8 cellular contexts compared by ENCODE assay signal in the genomic region with DNA sequence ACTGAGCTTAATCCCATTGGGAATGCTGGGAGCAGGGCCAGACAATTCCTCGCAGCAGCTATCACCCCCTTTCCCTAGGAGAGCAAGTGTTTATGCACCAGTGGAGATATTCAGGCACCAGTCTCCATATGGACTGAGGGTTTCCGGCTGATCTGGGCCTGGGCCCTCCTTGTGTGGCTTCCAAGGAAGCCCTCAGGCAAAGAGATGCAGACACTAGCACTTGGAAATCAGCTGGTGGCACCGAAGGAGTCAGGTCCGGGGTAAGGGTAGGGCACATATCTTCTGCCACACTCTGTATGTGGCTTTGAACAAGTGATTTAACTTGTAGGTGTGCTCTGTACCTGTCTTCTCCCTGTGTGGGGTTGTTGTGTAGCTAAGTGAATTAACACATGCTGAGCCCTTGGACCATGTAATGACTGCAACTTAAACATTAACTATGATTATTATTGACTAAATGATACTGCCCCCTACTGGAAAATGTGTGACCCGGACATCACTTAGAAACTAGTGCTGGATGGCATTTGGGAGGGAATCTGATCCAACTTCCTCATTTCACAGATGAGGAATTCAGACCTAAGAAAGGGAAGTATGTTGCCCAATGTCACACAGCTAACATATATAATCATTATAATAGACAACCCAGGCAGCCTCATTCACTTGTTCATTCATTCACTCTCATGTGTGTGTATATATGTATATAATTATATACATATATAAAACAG. TPM values are rescaled to one million over a fixed set of nuclear protein-coding genes. Genes with fewer than 3 reads are reported as not detected.
A peak's percentile ranks its signal among the peaks of the same experiment; 100 is the strongest.
DNase-seq lines count a peak whose midpoint lies in the region; ATAC-seq, FAIRE-seq and TF ChIP-seq lines count a peak whose summit lies in the region.

No MANE protein-coding gene starts in this region.

- no peaks in the 10 kb centered on the region for H3K36me3 ChIP-seq in iPS-20b (ENCODE audit: insufficient read depth, low read depth, low read length)

- no peak for FAIRE-seq in A549 (lab: Jason Lieb, UNC)

- 49% methylated on average over 5 of the region's 5 CpGs for WGBS in A549 (ENCODE audit: missing lambda C conversion rate)

- 0 out of 2 replicates have a peak, but pooled peaks cover 5% of the 10 kb centered on the region for H3K27me3 ChIP-seq in iPS-20b (ENCODE audit: insufficient read depth, low read length)

- H3K4me1 ChIP-seq in A549 (no peaks in the 10 kb centered on the region), iPS-20b (ENCODE audit: insufficient read depth, low read length) (no peaks in the 10 kb centered on the region)

- TF ChIP-seq POLR2A in A549 (IDR thresholded peaks at IDR 0.05; ENCODE audit: low read length), result no peak

- H3K9me3 Mint-ChIP-seq in activated T-helper 17 cell treated with anti-CD3 and anti-CD28 coated beads, Interleukin-2, amount 50 U/mL, for 72 hours, result no peaks in the 10 kb centered on the region
- no peaks in the 10 kb centered on the region for H3K9me3 Mint-ChIP-seq in stimulated activated naive CD8-positive, alpha-beta T cell treated with anti-CD3 and anti-CD28 coated beads, Interleukin-15, amount 100 ng/mL, for 72 hours

- no peak overlapping the region for H3K4me3 Mint-ChIP-seq in activated T-helper 17 cell treated with anti-CD3 and anti-CD28 coated beads, Interleukin-2, amount 50 U/mL, for 72 hours
- no peak overlapping the region for H3K4me3 Mint-ChIP-seq in stimulated activated naive CD8-positive, alpha-beta T cell treated with anti-CD3 and anti-CD28 coated beads, Interleukin-15, amount 100 ng/mL, for 72 hours

- peak; percentile 28 to 56 for DNase-seq in A549 (ENCODE audit: low read depth in 1 of 2, low spot score in 1 of 2)
- peak; percentile 71 for DNase-seq in GDM1 (lab: John Stamatoyannopoulos, UW)
- peak; percentile 49 for DNase-seq in NCI-H1694 (lab: John Stamatoyannopoulos, UW)
- DNase-seq in stimulated activated naive CD8-positive, alpha-beta T cell treated with anti-CD3 and anti-CD28 coated beads, Interleukin-15, amount 100 ng/mL, for 72 hours, result no peak

- H3K4me3 ChIP-seq in A549 (no peak overlapping the region), iPS-20b (ENCODE audit: low read length) (no peak overlapping the region)

- no peaks in the 10 kb centered on the region for H3K9me3 ChIP-seq in A549
- H3K9me3 ChIP-seq in iPS-20b (ENCODE audit: insufficient read depth, low read depth, low read length), result no peaks in the 10 kb centered on the region

- no peaks in the 10 kb centered on the region for H3K4me1 Mint-ChIP-seq in activated T-helper 17 cell treated with anti-CD3 and anti-CD28 coated beads, Interleukin-2, amount 50 U/mL, for 72 hours
- peaks cover 5% of the 10 kb centered on the region for H3K4me1 Mint-ChIP-seq in stimulated activated naive CD8-positive, alpha-beta T cell treated with anti-CD3 and anti-CD28 coated beads, Interleukin-15, amount 100 ng/mL, for 72 hours

- H3K4me2 ChIP-seq in A549, result no peak overlapping the region

- ATAC-seq in A549 (peak in 1 of 2 experiments; percentile 56; a peak in 3 of 6 replicates), GM21526 (IDR thresholded peaks at IDR 0.05; ENCODE audit: low FRiP score, unreplicated experiment) (no peak), HG02970 (IDR thresholded peaks at IDR 0.05; ENCODE audit: low FRiP score, unreplicated experiment) (no peak)
- ATAC-seq in activated T-helper 17 cell treated with anti-CD3 and anti-CD28 coated beads, Interleukin-2, amount 50 U/mL, for 72 hours (replicated peaks), result peak; percentile 47
- ATAC-seq in stimulated activated naive CD8-positive, alpha-beta T cell treated with anti-CD3 and anti-CD28 coated beads, Interleukin-15, amount 100 ng/mL, for 72 hours, result peak; percentile 62

- H3K36me3 Mint-ChIP-seq in activated T-helper 17 cell treated with anti-CD3 and anti-CD28 coated beads, Interleukin-2, amount 50 U/mL, for 72 hours (ENCODE audit: low read depth), result no peaks in the 10 kb centered on the region

- H3K27me3 Mint-ChIP-seq in activated T-helper 17 cell treated with anti-CD3 and anti-CD28 coated beads, Interleukin-2, amount 50 U/mL, for 72 hours, result peaks cover 21% of the 10 kb centered on the region
- peaks cover 4% of the 10 kb centered on the region for H3K27me3 Mint-ChIP-seq in stimulated activated naive CD8-positive, alpha-beta T cell treated with anti-CD3 and anti-CD28 coated beads, Interleukin-15, amount 100 ng/mL, for 72 hours

- H3K27ac ChIP-seq in A549, result no peak overlapping the region
- H3K27ac ChIP-seq in iPS-20b (ENCODE audit: low read length), result no peak overlapping the region

- POLR2A ChIA-PET in A549 (lab: Yijun Ruan, JAX), result no interaction called here

- TF ChIP-seq EP300 in A549 (IDR thresholded peaks at IDR 0.05), result no peak

- no peak overlapping the region for H3K27ac Mint-ChIP-seq in activated T-helper 17 cell treated with anti-CD3 and anti-CD28 coated beads, Interleukin-2, amount 50 U/mL, for 72 hours
- H3K27ac Mint-ChIP-seq in stimulated activated naive CD8-positive, alpha-beta T cell treated with anti-CD3 and anti-CD28 coated beads, Interleukin-15, amount 100 ng/mL, for 72 hours, result no peak overlapping the region

- peak; percentile 62 for TF ChIP-seq CTCF in A549 (IDR thresholded peaks at IDR 0.05)

- peak; percentile 37 to 51 for TF ChIP-seq RAD21 in A549 (conservative IDR thresholded peaks at IDR 0.05 in 1 of 2, IDR thresholded peaks at IDR 0.05 in 1 of 2)

- peak overlapping the region; percentile 6; the same call in 1 of the 2 replicates for H3K9ac ChIP-seq in iPS-20b (ENCODE audit: low read depth, low read length)

- CTCF ChIA-PET in A549 (lab: Yijun Ruan, JAX), result interaction anchor here (0.7 to 11.9 kb wide), 17 partner anchors 8 to 321 kb away, joined by 3 to 111 read pairs (median 6); a partner anchor contains a TSS

TF ChIP-seq in A549, 52 proteins besides CTCF, POLR2A, EP300 and RAD21:
- TF ChIP-seq SMC3 (IDR thresholded peaks at IDR 0.05) (peak; percentile 27; the same call in 1 of the 3 replicates), MAZ (IDR thresholded peaks at IDR 0.05; ENCODE audit: borderline replicate concordance, low read depth, low read length) (no peak)

RNA-seq across cellular contexts. Expression of a gene that starts 19.3 kb away (rescaled TPM):
- polyA plus RNA-seq in A549 (2011; rRNA removed) (not detected in 2 replicates), A549 (2017; fragmentation: RNase III; extraction: RNeasy Plus Mini Kit Qiagen cat#74134 plus additional on column Dnase treatment) (0.22 TPM in 1 of 3 replicates, not detected in the others)
- polyA plus RNA-seq in A549 (2012; cell fraction: cytosol; rRNA removed), result 0.15 and 0.16 TPM in 2 replicates
- polyA plus RNA-seq in A549 (2012; cell fraction: nucleus; rRNA removed), result 0.23 TPM in 1 of 2 replicates, not detected in the other
- polyA minus RNA-seq in A549 (2011; rRNA and poly(A)+ RNA removed), result not detected in 2 replicates
- 1 to 10 TPM in 1 of 2 donors, not detected in 1; 3.5 TPM for total RNA-seq in activated T-helper 17 cell treated with anti-CD3 and anti-CD28 coated beads, Interleukin-2, amount 50 U/mL, for 72 hours

RNA-seq across cellular contexts. Expression of a gene that starts 34.3 kb away (rescaled TPM):
- 60.3 and 79.6 TPM in 2 replicates for polyA plus RNA-seq in A549 (2011; rRNA removed)
- 90.7 and 110 TPM in 2 replicates for polyA plus RNA-seq in A549 (2012; cell fraction: cytosol; rRNA removed)
- polyA plus RNA-seq in A549 (2012; cell fraction: nucleus; rRNA removed), result 149 and 159 TPM in 2 replicates
- 62.0 to 71.8 TPM (median 66.2 TPM) in 3 replicates for polyA plus RNA-seq in A549 (2017; fragmentation: RNase III; extraction: RNeasy Plus Mini Kit Qiagen cat#74134 plus additional on column Dnase treatment)
- 83.2 and 86.7 TPM in 2 replicates for polyA minus RNA-seq in A549 (2011; rRNA and poly(A)+ RNA removed)
- total RNA-seq in activated T-helper 17 cell treated with anti-CD3 and anti-CD28 coated beads, Interleukin-2, amount 50 U/mL, for 72 hours, result 10 to 100 TPM; 34.4 to 67.9 TPM

RNA-seq across cellular contexts. Expression of a gene that starts 42.2 kb away (rescaled TPM):
- 20.9 and 31.1 TPM in 2 replicates for polyA plus RNA-seq in A549 (2011; rRNA removed)
- polyA plus RNA-seq in A549 (2012; cell fraction: cytosol; rRNA removed), result 14.2 and 15.9 TPM in 2 replicates
- 9.5 and 13.5 TPM in 2 replicates for polyA plus RNA-seq in A549 (2012; cell fraction: nucleus; rRNA removed)
- 6.2 to 6.5 TPM (median 6.3 TPM) in 3 replicates for polyA plus RNA-seq in A549 (2017; fragmentation: RNase III; extraction: RNeasy Plus Mini Kit Qiagen cat#74134 plus additional on column Dnase treatment)
- polyA minus RNA-seq in A549 (2011; rRNA and poly(A)+ RNA removed), result 9.8 and 14.8 TPM in 2 replicates
- 10 to 100 TPM in 1 of 2 donors, 1 to 10 TPM in 1; 4.6 to 12.5 TPM for total RNA-seq in activated T-helper 17 cell treated with anti-CD3 and anti-CD28 coated beads, Interleukin-2, amount 50 U/mL, for 72 hours

Comparison
In these comparisons a context has a peak if more than half of its experiments do, and no peak if none do; other contexts are left out.
1. ATAC-seq: peak in activated T-helper 17 cell treated with anti-CD3 and anti-CD28 coated beads, Interleukin-2, amount 50 U/mL, for 72 hours (single experiment) and stimulated activated naive CD8-positive, alpha-beta T cell treated with anti-CD3 and anti-CD28 coated beads, Interleukin-15, amount 100 ng/mL, for 72 hours (single experiment); none in GM21526 (single experiment) and HG02970 (single experiment).
2. DNase-seq: peak in A549 (2 of 2), GDM1 (single experiment) and NCI-H1694 (single experiment); none in stimulated activated naive CD8-positive, alpha-beta T cell treated with anti-CD3 and anti-CD28 coated beads, Interleukin-15, amount 100 ng/mL, for 72 hours (0 of 2).